ENCODE assay signal across 8 cellular contexts in genomic region chr2:39379643-39380524, GRCh38. TPM values are rescaled to one million over a fixed set of nuclear protein-coding genes. Genes with fewer than 3 reads are reported as not detected.
DNase-seq lines count a peak whose midpoint lies in the region; ATAC-seq and TF ChIP-seq lines count a peak whose summit lies in the region.

No MANE protein-coding gene starts in this region.

- H3K4me3 ChIP-seq in OCI-LY1 (ENCODE audit: low read depth, low read length, poor library complexity, severe bottlenecking) (no peak overlapping the region), colonic mucosa (no peak overlapping the region)

- no peak overlapping the region for H2AFZ ChIP-seq in OCI-LY1 (ENCODE audit: low read length)

- H3K36me3 ChIP-seq in OCI-LY1 (ENCODE audit: insufficient read depth, low read length) (peaks cover 7% of the 10 kb centered on the region), colonic mucosa (no peaks in the 10 kb centered on the region)

- no peaks in the 10 kb centered on the region for H4K20me1 ChIP-seq in OCI-LY1 (ENCODE audit: insufficient read depth, low read length)

- intact Hi-C loops in colonic mucosa (cut with DNase I) = loop anchor here (2.0 to 10.0 kb wide), 2 partner anchors 145 to 349 kb away; no protein-coding TSS in a partner anchor

- H3K9ac ChIP-seq in OCI-LY1 (ENCODE audit: low read length) (no peak overlapping the region), colonic mucosa (ENCODE audit: low read depth in 2 of 2, low read length in 2 of 2) (no peak overlapping the region)

- 0 out of 2 replicates have a peak, but pooled peaks cover 3% of the 10 kb centered on the region for H3K79me2 ChIP-seq in OCI-LY1 (ENCODE audit: insufficient read depth, low read length)

- H3K4me2 ChIP-seq in OCI-LY1 (ENCODE audit: low read length) = no peak overlapping the region

- DNase-seq in GM03348 (ENCODE audit: low spot score) (peak; percentile 54), HPDE6-E6E7 (ENCODE audit: extremely low spot score) (peak; percentile 8), colonic mucosa (no peak), medulla oblongata (ENCODE audit: extremely low spot score) (peak; percentile 87), T-helper 9 cell (no peak)
- no peak for DNase-seq in activated naive CD4-positive, alpha-beta T cell treated with Interleukin-2 at 50 U/mL for 16 hours

- no peaks in the 10 kb centered on the region for H3K27me3 ChIP-seq in OCI-LY1 (ENCODE audit: insufficient read depth, low read length)
- H3K27me3 ChIP-seq in colonic mucosa = no peaks in the 10 kb centered on the region

- peak; percentile 81 for TF ChIP-seq CTCF in OCI-LY1 (IDR thresholded peaks at IDR 0.05; ENCODE audit: low read length)
- peak; percentile 49 for TF ChIP-seq CTCF in colonic mucosa (IDR thresholded peaks at IDR 0.05)

- H3K27ac ChIP-seq in OCI-LY1 (ENCODE audit: low read depth, low read length, poor library complexity, severe bottlenecking) (no peak overlapping the region), colonic mucosa (no peak overlapping the region)

- ATAC-seq in GM21447 (IDR thresholded peaks at IDR 0.05; ENCODE audit: unreplicated experiment) = peak; percentile 68

- H3K4me1 ChIP-seq in OCI-LY1 (ENCODE audit: insufficient read depth, low read length, severe bottlenecking) (peaks cover 25% of the 10 kb centered on the region), colonic mucosa (no peaks in the 10 kb centered on the region)

- H3F3A ChIP-seq in OCI-LY1 (ENCODE audit: insufficient read depth, low read length) = no peaks in the 10 kb centered on the region

- 0 out of 2 replicates have a peak, but pooled peaks cover 3% of the 10 kb centered on the region for H3K9me3 ChIP-seq in OCI-LY1 (ENCODE audit: low read length)
- H3K9me3 ChIP-seq in colonic mucosa = no peaks in the 10 kb centered on the region

- H3K9me2 ChIP-seq in OCI-LY1 (ENCODE audit: low read depth, low read length) = no peaks in the 10 kb centered on the region

RNA-seq across cellular contexts. Expression of gene MAP4K3, which starts 57.2 kb away (rescaled TPM):
- total RNA-seq in colonic mucosa = 10 to 100 TPM; 22.2 to 30.9 TPM

Comparison
In these comparisons a context has a peak if more than half of its experiments do, and no peak if none do; other contexts are left out.
1. DNase-seq: peak in GM03348 (single experiment), HPDE6-E6E7 (single experiment) and medulla oblongata (single experiment); none in colonic mucosa (single experiment), activated naive CD4-positive, alpha-beta T cell treated with Interleukin-2 at 50 U/mL for 16 hours (single experiment) and T-helper 9 cell (single experiment).